ENCODE assay signal across 27 cellular contexts in genomic region chr11:13649619-13650018, GRCh38.
"Had no signal": no experiment of that assay in that cellular context is flagged by ENCODE, and none has a peak within 500 bp of the region (broad histone marks: within the 10 kb centered on the region; RNA-seq: fewer than 3 reads in every experiment).

No MANE protein-coding gene starts in this region.

- H3K36me3 ChIP-seq: stomach, suprapubic skin, thoracic aorta, thyroid gland, tibial artery, tibial nerve, transverse colon, upper lobe of left lung, upper lobe of right lung, uterus, vagina had no signal

- H3K4me3 ChIP-seq: stomach, suprapubic skin, testis, thoracic aorta, thyroid gland, tibial artery, tibial nerve, transverse colon, upper lobe of left lung, upper lobe of right lung, uterus, vagina had no signal

- DNase-seq: stimulated activated CD4-positive, alpha-beta T cell treated with anti-CD3 and anti-CD28 coated beads, Interleukin-2, amount 100 ng/mL, for 48 hours; stimulated activated CD4-positive, alpha-beta T cell treated with anti-CD3 and anti-CD28 coated beads, Interleukin-4, amount 100 ng/mL, for 1 hour; stimulated activated CD4-positive, alpha-beta T cell treated with anti-CD3 and anti-CD28 coated beads, Interleukin-4, amount 100 ng/mL, for 24 hours; stimulated activated CD4-positive, alpha-beta T cell treated with anti-CD3 and anti-CD28 coated beads, Interleukin-4, amount 100 ng/mL, for 4 hours; stimulated activated CD8-positive, alpha-beta memory T cell treated with anti-CD3 and anti-CD28 coated beads, Interleukin-4, amount 100 ng/mL, for 48 hours; stimulated activated naive B cell treated with anti-CD40 and anti-IgM and Interleukin-4, amounts not matched to agents 10 μg/mL and 1 μg/mL and 100 μg/mL, for 72 hours; stimulated activated naive CD4-positive, alpha-beta T cell; stimulated activated naive CD4-positive, alpha-beta T cell treated with Interleukin-2 at 50 U/mL for 16 hours; stimulated activated naive CD8-positive, alpha-beta T cell treated with anti-CD3 and anti-CD28 coated beads, Interleukin-15, amount 100 ng/mL, for 72 hours; stimulated activated naive CD8-positive, alpha-beta T cell treated with anti-CD3 and anti-CD28 coated beads, Interleukin-15, Interleukin-2, amounts not matched to agents 100 U/mL and 50 U/mL, for 24 hours; stomach; substantia nigra; testis; thyroid gland; tibial artery; transverse colon; trophoblast cell; upper lobe of left lung; upper lobe of right lung; uterus had no signal

- ATAC-seq: stimulated activated effector memory CD8-positive, alpha-beta T cell treated with anti-CD3 and anti-CD28 coated beads, Interleukin-12 subunit alpha, Interleukin-12 subunit beta, amount 100 ng/mL, for 72 hours; stimulated activated memory B cell treated with anti-CD40 and anti-IgM and Interleukin-4, amounts not matched to agents 10 μg/mL and 1 μg/mL and 100 μg/mL, for 72 hours; stimulated activated naive B cell treated with anti-CD40 and anti-IgM and Interleukin-4, amounts not matched to agents 10 μg/mL and 1 μg/mL and 100 μg/mL, for 72 hours; stimulated activated naive CD8-positive, alpha-beta T cell treated with anti-CD3 and anti-CD28 coated beads, Interleukin-15, amount 100 ng/mL, for 72 hours; stimulated activated naive CD8-positive, alpha-beta T cell treated with anti-CD3 and anti-CD28 coated beads, Interleukin-15, Interleukin-2, amounts not matched to agents 100 U/mL and 50 U/mL, for 24 hours; upper lobe of right lung had no signal

- H3K27ac ChIP-seq: stomach, suprapubic skin, testis, thoracic aorta, thyroid gland, tibial artery, tibial nerve, transverse colon, upper lobe of left lung, upper lobe of right lung, uterus, vagina had no signal

- H3K27me3 ChIP-seq: stomach, suprapubic skin, testis, thyroid gland, tibial nerve, transverse colon, upper lobe of left lung, uterus, vagina had no signal

- H3K4me1 ChIP-seq: suprapubic skin, testis, thyroid gland, tibial artery, tibial nerve, upper lobe of right lung, uterus, vagina had no signal

- H3K9me3 ChIP-seq: stomach, suprapubic skin, testis, thoracic aorta, thyroid gland, tibial artery, tibial nerve, transverse colon, upper lobe of left lung, upper lobe of right lung, uterus, vagina had no signal

- FAIRE-seq: urothelium cell line had no signal
